Comparison of ENCODE assay signal across 28 cellular contexts in the genomic region with DNA sequence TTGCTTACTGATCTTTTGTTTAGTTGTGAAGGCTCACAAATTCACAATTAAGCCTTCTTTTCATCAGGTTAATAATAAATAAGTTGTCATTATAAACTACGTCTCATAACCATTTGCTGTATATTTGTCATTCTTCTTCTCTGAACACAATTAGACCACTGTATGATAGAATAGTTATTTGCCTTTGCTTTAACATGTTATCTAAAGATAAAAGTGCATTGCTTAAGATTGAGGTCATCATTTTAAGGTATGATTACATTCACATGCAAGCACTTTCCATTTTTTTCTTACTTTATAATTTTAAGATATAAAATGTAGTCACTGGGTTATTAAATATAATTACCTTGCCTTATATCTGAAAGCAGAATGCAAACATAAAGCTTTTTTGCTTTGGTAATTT.
"Had no signal": no experiment of that assay in that cellular context is flagged by ENCODE, and none has a peak within 500 bp of the region (broad histone marks: within the 10 kb centered on the region; RNA-seq: fewer than 3 reads in every experiment).

No MANE protein-coding gene starts in this region.

- H3K4me3 ChIP-seq: ascending aorta, colonic mucosa, smooth muscle cell, stomach, suprapubic skin, transverse colon, uterus had no signal

- H3K9me3 Mint-ChIP-seq: activated CD4-positive, alpha-beta T cell treated with anti-CD3 and anti-CD28 coated beads, Interleukin-2, amount 10 ng/mL, durations not matched to agents 7 days and 5 days; activated CD8-positive, alpha-beta T cell treated with anti-CD3 and anti-CD28 coated beads for 36 hours; activated naive CD4-positive, alpha-beta T cell treated with anti-CD3 and anti-CD28 coated beads, Interleukin-2, amount 50 U/mL, for 24 hours; central memory CD8-positive, alpha-beta T cell; nephron; stimulated activated memory B cell treated with anti-CD40 and anti-IgM and Interleukin-4, amounts not matched to agents 10 μg/mL and 1 μg/mL and 100 μg/mL, for 72 hours had no signal

- H3K9me3 ChIP-seq: ascending aorta, colonic mucosa, stomach, suprapubic skin, transverse colon, uterus had no signal

- H3K36me3 Mint-ChIP-seq: activated CD8-positive, alpha-beta memory T cell treated with anti-CD3 and anti-CD28 coated beads, Interleukin-2, amount 10 ng/mL, durations not matched to agents 7 days and 5 days; activated naive CD4-positive, alpha-beta T cell treated with anti-CD3 and anti-CD28 coated beads, Interleukin-2, amount 50 U/mL, for 24 hours; stimulated activated memory B cell treated with anti-CD40 and anti-IgM and Interleukin-4, amounts not matched to agents 10 μg/mL and 1 μg/mL and 100 μg/mL, for 72 hours had no signal

- H3K36me3 ChIP-seq: ascending aorta, brain microvascular endothelial cell, colonic mucosa, stomach, suprapubic skin, transverse colon, uterus had no signal

- ATAC-seq: activated CD8-positive, alpha-beta memory T cell treated with anti-CD3 and anti-CD28 coated beads, Interleukin-2, amount 10 ng/mL, durations not matched to agents 7 days and 5 days; activated CD8-positive, alpha-beta T cell treated with anti-CD3 and anti-CD28 coated beads for 36 hours; left ventricle myocardium superior; sciatic nerve; stimulated activated memory B cell treated with anti-CD40 and anti-IgM and Interleukin-4, amounts not matched to agents 10 μg/mL and 1 μg/mL and 100 μg/mL, for 72 hours had no signal

- H3K27ac ChIP-seq: ascending aorta, brain microvascular endothelial cell, colonic mucosa, stomach, suprapubic skin, transverse colon, uterus, VCaP had no signal

- H3K4me2 ChIP-seq: smooth muscle cell had no signal

- H3K4me1 Mint-ChIP-seq: activated CD4-positive, alpha-beta T cell treated with anti-CD3 and anti-CD28 coated beads, Interleukin-2, amount 10 ng/mL, durations not matched to agents 7 days and 5 days; central memory CD8-positive, alpha-beta T cell; nephron; stimulated activated memory B cell treated with anti-CD40 and anti-IgM and Interleukin-4, amounts not matched to agents 10 μg/mL and 1 μg/mL and 100 μg/mL, for 72 hours had no signal

- H3K27me3 ChIP-seq: ascending aorta, brain microvascular endothelial cell, colonic mucosa, dorsolateral prefrontal cortex, stomach, suprapubic skin, transverse colon, uterus had no signal

- H3K27me3 Mint-ChIP-seq: activated CD8-positive, alpha-beta memory T cell treated with anti-CD3 and anti-CD28 coated beads, Interleukin-2, amount 10 ng/mL, durations not matched to agents 7 days and 5 days; activated CD8-positive, alpha-beta T cell treated with anti-CD3 and anti-CD28 coated beads for 36 hours; activated naive CD4-positive, alpha-beta T cell treated with anti-CD3 and anti-CD28 coated beads, Interleukin-2, amount 50 U/mL, for 24 hours; central memory CD8-positive, alpha-beta T cell; stimulated activated memory B cell treated with anti-CD40 and anti-IgM and Interleukin-4, amounts not matched to agents 10 μg/mL and 1 μg/mL and 100 μg/mL, for 72 hours had no signal

- DNase-seq: activated CD4-positive, alpha-beta T cell treated with anti-CD3 and anti-CD28 coated beads, Interleukin-2, amount 10 ng/mL, durations not matched to agents 7 days and 5 days; activated CD4-positive, CD25-positive, alpha-beta regulatory T cell treated with anti-CD3 and anti-CD28 coated beads, Interleukin-2, amount 50 U/mL, for 72 hours; activated CD8-positive, alpha-beta memory T cell treated with anti-CD3 and anti-CD28 coated beads, Interleukin-2, amount 10 ng/mL, durations not matched to agents 7 days and 5 days; activated CD8-positive, alpha-beta T cell treated with anti-CD3 and anti-CD28 coated beads for 36 hours; activated gamma-delta T cell; activated T-cell treated with anti-CD3 and anti-CD28 coated beads for 4 hours; brain microvascular endothelial cell; colonic mucosa; dorsolateral prefrontal cortex; foreskin melanocyte; glutamatergic neuron; hippocampal formation; left ventricle myocardium superior; mammary epithelial cell; nucleus accumbens; stimulated activated CD4-positive, alpha-beta T cell treated with anti-CD3 and anti-CD28 coated beads, Interleukin-15, amount 100 ng/mL, for 24 hours; stomach; transverse colon; uterus had no signal

- H3K27ac Mint-ChIP-seq: activated CD4-positive, alpha-beta T cell treated with anti-CD3 and anti-CD28 coated beads, Interleukin-2, amount 10 ng/mL, durations not matched to agents 7 days and 5 days; activated CD8-positive, alpha-beta memory T cell treated with anti-CD3 and anti-CD28 coated beads, Interleukin-2, amount 10 ng/mL, durations not matched to agents 7 days and 5 days; activated CD8-positive, alpha-beta T cell treated with anti-CD3 and anti-CD28 coated beads for 36 hours; activated naive CD4-positive, alpha-beta T cell treated with anti-CD3 and anti-CD28 coated beads, Interleukin-2, amount 50 U/mL, for 24 hours; nephron; stimulated activated memory B cell treated with anti-CD40 and anti-IgM and Interleukin-4, amounts not matched to agents 10 μg/mL and 1 μg/mL and 100 μg/mL, for 72 hours had no signal

- H3K4me1 ChIP-seq: ascending aorta, colonic mucosa, transverse colon, uterus had no signal

- H3K4me3 Mint-ChIP-seq: activated CD4-positive, alpha-beta T cell treated with anti-CD3 and anti-CD28 coated beads, Interleukin-2, amount 10 ng/mL, durations not matched to agents 7 days and 5 days; activated CD8-positive, alpha-beta memory T cell treated with anti-CD3 and anti-CD28 coated beads, Interleukin-2, amount 10 ng/mL, durations not matched to agents 7 days and 5 days; activated CD8-positive, alpha-beta T cell treated with anti-CD3 and anti-CD28 coated beads for 36 hours; activated naive CD4-positive, alpha-beta T cell treated with anti-CD3 and anti-CD28 coated beads, Interleukin-2, amount 50 U/mL, for 24 hours; central memory CD8-positive, alpha-beta T cell; nephron; stimulated activated memory B cell treated with anti-CD40 and anti-IgM and Interleukin-4, amounts not matched to agents 10 μg/mL and 1 μg/mL and 100 μg/mL, for 72 hours had no signal
